ENCODE assay signal across 13 cellular contexts in genomic region chr7:64494912-64495461, GRCh38.
A peak's percentile ranks its signal among the peaks of the same experiment; 100 is the strongest.
DNase-seq lines count a peak whose midpoint lies in the region; ATAC-seq and TF ChIP-seq lines count a peak whose summit lies in the region.
"Had no signal": no experiment of that assay in that cellular context is flagged by ENCODE, and none has a peak within 500 bp of the region (broad histone marks: within the 10 kb centered on the region; RNA-seq: fewer than 3 reads in every experiment).

No MANE protein-coding gene starts in this region.

- peak; percentile 43 for TF ChIP-seq CTCF in Panc1 (IDR thresholded peaks at IDR 0.05)

- CTCF ChIA-PET in Panc1 (lab: Charles Lee): no interaction called here

- intact Hi-C loops in Panc1 (cut with micrococcal nuclease; ENCODE audit: unreplicated experiment) (no loop called here), left cardiac atrium (cut with DNase I) (no loop called here)

- H3K9me3 ChIP-seq in Panc1 (ENCODE audit: control insufficient read depth, insufficient read depth, low read depth, low read length) (no peaks in the 10 kb centered on the region), stomach smooth muscle (ENCODE audit: control insufficient read depth in 2 of 2, low read length in 2 of 2) (no peaks in the 10 kb centered on the region)
- H3K9me3 ChIP-seq: psoas muscle had no signal

- POLR2A ChIA-PET in Panc1 (lab: Charles Lee): no interaction called here

- H3K36me3 ChIP-seq in Panc1 (ENCODE audit: control insufficient read depth, insufficient read depth, low read length) (no peaks in the 10 kb centered on the region), stomach smooth muscle (ENCODE audit: control insufficient read depth in 2 of 2, insufficient read depth in 2 of 2, low read length in 2 of 2) (no peaks in the 10 kb centered on the region)

- H3K4me1 ChIP-seq in Panc1 (ENCODE audit: control insufficient read depth, insufficient read depth, low read length): peaks cover 4% of the 10 kb centered on the region
- H3K4me1 ChIP-seq in stomach smooth muscle (ENCODE audit: control insufficient read depth, insufficient read depth, low read length): peaks cover 3% of the 10 kb centered on the region
- H3K4me1 ChIP-seq: psoas muscle had no signal

- BruUV-seq in Panc1 (replicated peaks; lab: Mats Ljungman, UMichigan): no TSS peak

- peak overlapping the region in 1 of 2 donors; percentile 37 for H3K9ac ChIP-seq in stomach smooth muscle (ENCODE audit: low read length in 2 of 2)

- H3K27ac ChIP-seq in Panc1 (ENCODE audit: low read length) (peak overlapping the region; percentile 45), stomach smooth muscle (ENCODE audit: low read length) (no peak overlapping the region)
- H3K27ac ChIP-seq: psoas muscle had no signal

- H3K27me3 ChIP-seq in Panc1 (ENCODE audit: control insufficient read depth, insufficient read depth, low read length) (no peaks in the 10 kb centered on the region), stomach smooth muscle (ENCODE audit: control insufficient read depth in 1 of 2, insufficient read depth in 2 of 2, low read length in 2 of 2) (no peaks in the 10 kb centered on the region)

- H3K4me3 ChIP-seq in Panc1 (ENCODE audit: low read depth in 2 of 2, low read length in 2 of 2) (peak overlapping the region; percentile 30 to 40), stomach smooth muscle (ENCODE audit: low read length in 2 of 2) (peak overlapping the region; percentile 49 to 71)
- H3K4me3 ChIP-seq: mucosa of descending colon, psoas muscle had no signal

- peak; percentile 54 for DNase-seq in ELF-1 (ENCODE audit: low read depth, low spot score)
- DNase-seq in Panc1 (ENCODE audit: low read depth, low spot score): no peak
- DNase-seq in left cardiac atrium: peak; percentile 20
- DNase-seq in NCI-H69 (lab: John Stamatoyannopoulos, UW): no peak
- no peak for DNase-seq in HK-2 (ENCODE audit: unreplicated experiment)
- DNase-seq in central memory CD4-positive, alpha-beta T cell: no peak
- DNase-seq: CD8-positive, alpha-beta memory T cell; mucosa of descending colon; psoas muscle; stimulated activated CD4-positive, alpha-beta T cell treated with anti-CD3 and anti-CD28 coated beads, Interleukin-2, amount 100 ng/mL, for 48 hours; stimulated activated naive B cell treated with anti-CD40 and anti-IgM and Interleukin-4, amounts not matched to agents 10 μg/mL and 1 μg/mL and 100 μg/mL, for 72 hours had no signal

- in situ Hi-C loops in Panc1 (cut with HindIII; ENCODE audit: low pct_unique_long_range_greater_than_20kb, low sequenced_read_pairs): no loop called here

- ATAC-seq in Panc1 (peak; percentile 92), left cardiac atrium (peak; percentile 41 to 80), GM18867 (IDR thresholded peaks at IDR 0.05; ENCODE audit: unreplicated experiment) (no peak)
- ATAC-seq: mucosa of descending colon; psoas muscle; stimulated activated naive B cell treated with anti-CD40 and anti-IgM and Interleukin-4, amounts not matched to agents 10 μg/mL and 1 μg/mL and 100 μg/mL, for 72 hours had no signal

Comparison
In these comparisons a context has a peak if more than half of its experiments do, and no peak if none do; other contexts are left out.
1. DNase-seq: peak in ELF-1 (single experiment) and left cardiac atrium (single experiment); none in Panc1 (single experiment), NCI-H69 (single experiment), HK-2 (single experiment) and central memory CD4-positive, alpha-beta T cell (single experiment).